ENCODE assay signal across 18 cellular contexts in the genomic region with DNA sequence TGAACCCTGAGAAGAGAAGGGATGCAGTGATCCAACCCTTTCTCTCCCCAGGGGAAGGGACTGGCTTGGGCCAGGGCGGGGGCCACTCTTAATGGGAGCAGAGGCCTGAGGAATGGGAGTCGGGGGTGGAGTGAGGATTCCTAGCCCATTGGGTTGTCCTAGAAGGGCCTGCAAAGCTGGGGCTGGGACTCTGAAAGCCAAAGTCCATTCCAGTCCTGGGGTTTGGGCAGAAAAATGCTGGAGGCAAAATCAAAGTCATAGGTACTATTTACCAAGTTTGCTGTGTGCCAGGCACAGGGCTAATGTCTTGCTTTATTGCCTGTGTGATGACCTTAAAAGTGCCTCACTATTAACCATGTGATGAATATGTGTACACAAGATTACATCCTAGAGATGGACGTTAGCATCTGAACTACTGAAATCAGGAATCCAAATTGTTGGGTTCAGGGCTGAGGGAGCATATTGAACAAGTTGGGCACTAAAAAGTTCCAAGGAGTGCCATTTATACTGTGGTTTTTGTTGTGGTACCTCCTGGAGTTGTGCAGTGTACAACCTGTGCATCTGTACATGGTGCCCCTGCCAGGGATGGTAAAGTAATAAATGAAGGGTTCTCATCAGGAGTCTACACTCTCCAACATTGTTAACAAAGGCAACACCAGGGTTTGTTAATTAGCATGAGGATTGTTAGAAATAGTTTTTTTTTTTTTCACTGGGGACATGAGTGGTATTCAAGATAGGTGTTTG.
DNase-seq lines count a peak whose midpoint lies in the region; ATAC-seq, FAIRE-seq and TF ChIP-seq lines count a peak whose summit lies in the region.
"Had no signal": no experiment of that assay in that cellular context is flagged by ENCODE, and none has a peak within 500 bp of the region (broad histone marks: within the 10 kb centered on the region; RNA-seq: fewer than 3 reads in every experiment).

No MANE protein-coding gene starts in this region.

- no peak overlapping the region for H3K9ac ChIP-seq in H1 (replicated peaks in 1 of 4; ENCODE audit: extremely low read depth in 1 of 4, low read depth in 3 of 4, low read length in 3 of 4)
- H3K9ac ChIP-seq in neural progenitor cell = no peak overlapping the region

- H3K23ac ChIP-seq in H1 (ENCODE audit: insufficient read length) = no peak overlapping the region

- peaks cover 7% of the 10 kb centered on the region for H3K27me3 Mint-ChIP-seq in activated naive CD4-positive, alpha-beta T cell treated with anti-CD3 and anti-CD28 coated beads, Interleukin-2, amount 50 U/mL, for 24 hours
- peaks cover 4% of the 10 kb centered on the region for H3K27me3 Mint-ChIP-seq in neural progenitor cell (ENCODE audit: insufficient read depth, low read depth)

- no peak for ATAC-seq in HG02885 (IDR thresholded peaks at IDR 0.05; ENCODE audit: poor library complexity, unreplicated experiment)
- ATAC-seq in foreskin keratinocyte = no peak
- ATAC-seq: Panc1 had no signal

- H2BK20ac ChIP-seq in H1 (ENCODE audit: low read length) = 0 out of 2 replicates have a peak overlapping the region, but pooled peaks have one; percentile 57

- H3K27ac Mint-ChIP-seq in activated naive CD4-positive, alpha-beta T cell treated with anti-CD3 and anti-CD28 coated beads, Interleukin-2, amount 50 U/mL, for 24 hours = peak overlapping the region; percentile 42
- peak overlapping the region; percentile 10 for H3K27ac Mint-ChIP-seq in neural progenitor cell

- H3K18ac ChIP-seq in H1 (ENCODE audit: extremely low read depth, low read length) = no peak overlapping the region

- no peak for TF ChIP-seq POLR2A in H1 (IDR thresholded peaks at IDR 0.05; ENCODE audit: control extremely low read depth in 1 of 2, low read depth in 2 of 2, low read length in 2 of 2)

- H3K27ac ChIP-seq in H1 (ENCODE audit: low read depth, low read length) (no peak overlapping the region), neural progenitor cell (no peak overlapping the region), foreskin keratinocyte (no peak overlapping the region)

- 0 out of 2 replicates have a peak overlapping the region, but pooled peaks have one; percentile 90 for H2BK12ac ChIP-seq in H1 (ENCODE audit: low read depth, low read length)

- H2AFZ ChIP-seq in H1 (ENCODE audit: low read length) = no peak overlapping the region
- H2AFZ ChIP-seq in neural progenitor cell (replicated peaks) = no peak overlapping the region

- H4K91ac ChIP-seq in H1 (replicated peaks; ENCODE audit: insufficient read length, low read length) = no peak overlapping the region

- H3K36me3 ChIP-seq in H1 (ENCODE audit: control insufficient read depth in 2 of 4, insufficient read depth in 4 of 4, low read length in 3 of 4) (no peaks in the 10 kb centered on the region), neural progenitor cell (no peaks in the 10 kb centered on the region)

- no peaks in the 10 kb centered on the region for H3K36me3 Mint-ChIP-seq in activated naive CD4-positive, alpha-beta T cell treated with anti-CD3 and anti-CD28 coated beads, Interleukin-2, amount 50 U/mL, for 24 hours
- H3K36me3 Mint-ChIP-seq in neural progenitor cell = no peaks in the 10 kb centered on the region

- no peak overlapping the region for H4K8ac ChIP-seq in H1 (ENCODE audit: extremely low read depth, insufficient read depth, low read length)

- no peak for TF ChIP-seq EP300 in H1 (IDR thresholded peaks at IDR 0.05; ENCODE audit: borderline replicate concordance in 1 of 2, low read depth in 2 of 2, low read length in 2 of 2)

- no peak overlapping the region for H2BK120ac ChIP-seq in H1 (replicated peaks; ENCODE audit: low read depth, low read length)

- H3K23me2 ChIP-seq in H1 (ENCODE audit: low read depth, low read length) = peaks cover 4% of the 10 kb centered on the region

- H2BK5ac ChIP-seq in H1 (ENCODE audit: low read depth, low read length) = no peak overlapping the region

- H3K79me2 ChIP-seq in H1 (ENCODE audit: control insufficient read depth in 1 of 2, insufficient read depth in 2 of 2, low read length in 2 of 2) = no peaks in the 10 kb centered on the region
- H3K79me2 ChIP-seq in neural progenitor cell (ENCODE audit: low read depth) = no peaks in the 10 kb centered on the region

- POLR2A ChIA-PET in H1 (lab: Charles Lee; ENCODE audit: partially characterized antibody) = no interaction called here

- H2BK15ac ChIP-seq in H1 (ENCODE audit: low read length) = no peak overlapping the region

- no peak for TF ChIP-seq CTCF in H1 (IDR thresholded peaks at IDR 0.05; ENCODE audit: control extremely low read depth in 1 of 3, insufficient read depth in 1 of 3, low read depth in 1 of 3, low read length in 3 of 3)
- no peak for TF ChIP-seq CTCF in neural progenitor cell (IDR thresholded peaks at IDR 0.05)
- TF ChIP-seq CTCF in foreskin keratinocyte (conservative IDR thresholded peaks at IDR 0.05) = no peak

- no peak for DNase-seq in activated naive CD4-positive, alpha-beta T cell treated with anti-CD3 and anti-CD28 coated beads, Interleukin-2, amount 50 U/mL, for 16 hours
- peak in 1 of 2 experiments; percentile 48 for DNase-seq in H1 (ENCODE audit: low read depth in 1 of 2, low spot score in 2 of 2)
- DNase-seq in neural progenitor cell (ENCODE audit: low spot score) = no peak
- no peak for DNase-seq in NCI-H2196 treated with DMSO at 0.1 percent for 48 hours (lab: John Stamatoyannopoulos, UW; ENCODE audit: unreplicated experiment)
- no peak for DNase-seq in activated T-cell treated with anti-CD3 and anti-CD28 coated beads, Interleukin-2, amount 50 U/mL, for 48 hours
- no peak for DNase-seq in foreskin keratinocyte
- DNase-seq: DMS79 treated with DMSO at 0.1 percent for 48 hours, MV-4-11, NCI-H1417 treated with DMSO at 0.1 percent for 48 hours, NCI-H2029, NCI-H2171 treated with DMSO at 0.1 percent for 48 hours, NCI-H510A, SHP77 treated with DMSO at 0.1 percent for 48 hours had no signal

- no peak overlapping the region for H4K5ac ChIP-seq in H1 (ENCODE audit: insufficient read length, low read depth, low read length)

- no peak overlapping the region; the same call in 1 of the 2 replicates for H2AK5ac ChIP-seq in H1 (ENCODE audit: low read depth, low read length)

- 77% methylated on average over 3 of the region's 3 CpGs; no CpG with 5 or more reads in 1 of the 2 experiments for WGBS in H1 (ENCODE audit: extremely low coverage in 1 of 2, insufficient coverage in 1 of 2, insufficient read length in 1 of 2, insufficient replicate concordance in 2 of 2, low coverage in 1 of 2, low lambda C conversion rate in 2 of 2, missing lambda C conversion rate in 1 of 2), 2 experiments

- H3K9me3 ChIP-seq in H1 (ENCODE audit: insufficient read depth in 2 of 2, low read depth in 1 of 2, low read length in 1 of 2) (no peaks in the 10 kb centered on the region), neural progenitor cell (ENCODE audit: low read depth) (no peaks in the 10 kb centered on the region)

- no peak overlapping the region for H3K14ac ChIP-seq in H1 (ENCODE audit: insufficient read length)

- H3K4me2 ChIP-seq in H1 (ENCODE audit: insufficient read depth in 1 of 2, low read depth in 2 of 2, low read length in 2 of 2) = peak overlapping the region in 1 of 2 experiments; percentile 40; a peak in 1 of 4 replicates
- peak overlapping the region; percentile 72 for H3K4me2 ChIP-seq in neural progenitor cell

- TF ChIP-seq RAD21 in H1 (IDR thresholded peaks at IDR 0.05 in 1 of 2, conservative IDR thresholded peaks at IDR 0.05 in 1 of 2; ENCODE audit: low read depth in 2 of 2, low read length in 2 of 2) = no peak

- no peaks in the 10 kb centered on the region for H3K79me1 ChIP-seq in H1 (ENCODE audit: low read depth, low read length)

- H3K4me3 ChIP-seq in H1 (ENCODE audit: extremely low read depth in 1 of 4, insufficient read depth in 2 of 4, low read depth in 3 of 4, low read length in 4 of 4) (peak overlapping the region in 1 of 4 experiments; percentile 12; a peak in 1 of 8 replicates), neural progenitor cell (peak overlapping the region; percentile 16)

- H3K9me3 Mint-ChIP-seq in activated naive CD4-positive, alpha-beta T cell treated with anti-CD3 and anti-CD28 coated beads, Interleukin-2, amount 50 U/mL, for 24 hours = no peaks in the 10 kb centered on the region
- no peaks in the 10 kb centered on the region for H3K9me3 Mint-ChIP-seq in neural progenitor cell

- peaks cover 4% of the 10 kb centered on the region for H3K4me1 Mint-ChIP-seq in activated naive CD4-positive, alpha-beta T cell treated with anti-CD3 and anti-CD28 coated beads, Interleukin-2, amount 50 U/mL, for 24 hours
- peaks cover 75% of the 10 kb centered on the region for H3K4me1 Mint-ChIP-seq in neural progenitor cell

- no peak overlapping the region for H3K56ac ChIP-seq in H1 (replicated peaks; ENCODE audit: insufficient read length, low read depth, low read length)

- H4K20me1 ChIP-seq in H1 (replicated peaks in 1 of 2; ENCODE audit: control insufficient read depth in 1 of 2, insufficient read depth in 2 of 2, low read length in 2 of 2) (no peaks in the 10 kb centered on the region), neural progenitor cell (ENCODE audit: low read depth) (peaks cover 8% of the 10 kb centered on the region)

- peaks cover 20% of the 10 kb centered on the region for H3F3A ChIP-seq in neural progenitor cell (ENCODE audit: low read depth)

- no peak for FAIRE-seq in H1 (lab: Jason Lieb, UNC)
- FAIRE-seq: G401.6, GM12892 had no signal

- H3K4me3 Mint-ChIP-seq in activated naive CD4-positive, alpha-beta T cell treated with anti-CD3 and anti-CD28 coated beads, Interleukin-2, amount 50 U/mL, for 24 hours = no peak overlapping the region
- H3K4me3 Mint-ChIP-seq in neural progenitor cell = peak overlapping the region; percentile 53

- peaks cover 5 to 30% (median 23%) of the 10 kb centered on the region in 4 experiments for H3K4me1 ChIP-seq in H1 (replicated peaks in 1 of 4; ENCODE audit: control insufficient read depth in 3 of 4, insufficient read depth in 4 of 4, low read length in 3 of 4)
- peaks cover 37% of the 10 kb centered on the region for H3K4me1 ChIP-seq in neural progenitor cell
- H3K4me1 ChIP-seq in foreskin keratinocyte = no peaks in the 10 kb centered on the region

- H3K27me3 ChIP-seq in H1 (replicated peaks in 1 of 4; ENCODE audit: control insufficient read depth in 3 of 4, extremely low read depth in 1 of 4, insufficient read depth in 3 of 4, low read length in 3 of 4) (peaks cover 2 to 19% (median 15%) of the 10 kb centered on the region in 4 experiments), neural progenitor cell (peaks cover 71% of the 10 kb centered on the region), foreskin keratinocyte (peaks cover 27% of the 10 kb centered on the region)

- H3K4ac ChIP-seq in H1 (replicated peaks; ENCODE audit: insufficient read length, low read depth, low read length) = no peak overlapping the region

- CTCF ChIA-PET in H1 (lab: Charles Lee; ENCODE audit: partially characterized antibody) = interaction anchor here (0.5 to 6.7 kb wide), 10 partner anchors 8 to 1118 kb away, joined by 3 to 55 read pairs (median 6); no protein-coding TSS in a partner anchor

TF ChIP-seq in H1, 55 proteins besides CTCF, POLR2A, EP300 and RAD21:
- TF ChIP-seq KDM1A (IDR thresholded peaks at IDR 0.05; ENCODE audit: borderline replicate concordance, low read length) (peak; percentile 78), FOSL1 (IDR thresholded peaks at IDR 0.05; ENCODE audit: insufficient read depth, low read depth, low read length) (no peak)
